9 cellular contexts compared by ENCODE assay signal in the genomic region with DNA sequence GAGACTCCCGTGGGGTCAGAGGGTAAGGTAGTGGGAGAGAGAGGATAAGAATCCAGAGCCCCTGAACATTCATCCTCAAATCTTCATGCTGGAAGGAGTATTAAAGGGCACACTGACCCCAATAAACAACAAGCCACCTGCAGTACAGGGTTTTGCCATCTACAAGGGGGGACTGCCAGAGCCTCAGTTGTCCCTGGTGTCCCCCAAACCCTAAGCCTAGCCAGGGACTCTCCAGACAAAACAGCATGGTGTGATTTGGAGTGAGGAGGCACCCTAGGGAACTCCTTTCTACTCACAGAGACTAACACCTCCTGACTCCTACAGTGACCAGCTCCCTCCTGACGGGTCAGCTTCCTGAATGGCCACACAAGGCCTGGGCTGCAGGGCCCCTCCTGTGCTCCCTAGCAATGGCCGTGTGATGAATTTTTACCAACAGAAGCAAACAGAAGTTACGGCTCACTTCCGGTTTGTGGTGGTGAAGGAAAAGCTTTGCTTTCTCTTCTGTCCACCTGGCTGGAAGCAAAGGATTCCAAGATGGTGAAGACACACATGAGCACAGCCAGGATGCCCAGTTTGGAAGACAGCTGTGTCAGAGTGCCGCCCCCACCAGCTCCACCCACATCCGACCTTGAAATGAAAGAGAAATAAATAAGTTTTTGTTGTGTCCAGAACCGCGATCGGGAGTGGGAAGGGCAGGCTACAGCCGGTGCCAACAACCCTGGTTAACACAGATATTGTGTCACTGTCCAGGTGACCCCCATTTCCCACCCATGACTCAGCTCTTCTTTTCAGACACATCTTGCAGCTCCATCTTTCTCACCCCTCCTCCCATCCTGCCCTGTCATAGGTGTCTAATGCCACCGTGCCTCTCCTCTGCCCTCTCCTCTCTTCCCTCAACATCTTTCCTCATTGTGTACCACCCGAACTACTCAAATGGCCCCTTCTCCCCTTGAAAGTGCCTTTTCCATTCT.
DNase-seq lines count a peak whose midpoint lies in the region; ATAC-seq, FAIRE-seq and TF ChIP-seq lines count a peak whose summit lies in the region.
"Had no signal": no experiment of that assay in that cellular context is flagged by ENCODE, and none has a peak within 500 bp of the region (broad histone marks: within the 10 kb centered on the region; RNA-seq: fewer than 3 reads in every experiment).

No MANE protein-coding gene starts in this region.

- peak overlapping the region; percentile 3 to 55 (median 32); a peak in 18 of 22 replicates for H3K4me2 ChIP-seq in BLaER1 treated with 17β-estradiol and CSF1 and Interleukin-3, amounts not matched to agents 10 nM and 100 nM

- no peak for TF ChIP-seq CTCF in kidney (IDR thresholded peaks at IDR 0.05; ENCODE audit: borderline replicate concordance, extremely low read depth, insufficient read depth)

- H3K27me3 Mint-ChIP-seq in activated CD4-positive, alpha-beta memory T cell treated with anti-CD3 and anti-CD28 coated beads, Interleukin-2, amount 10 ng/mL, durations not matched to agents 7 days and 5 days, result peaks cover 2% of the 10 kb centered on the region
- H3K27me3 Mint-ChIP-seq in memory B cell, result peaks cover 6% of the 10 kb centered on the region

- POLR2A ChIA-PET in activated CD4-positive, alpha-beta memory T cell treated with anti-CD3 and anti-CD28 coated beads, Interleukin-2, amount 10 ng/mL, durations not matched to agents 7 days and 5 days (lab: Charles Lee), result interaction anchor here (0.6 to 0.8 kb wide), 2 partner anchors 29 to 71 kb away, joined by 3 read pairs; no protein-coding TSS in a partner anchor

- H3K36me3 Mint-ChIP-seq in activated CD4-positive, alpha-beta memory T cell treated with anti-CD3 and anti-CD28 coated beads, Interleukin-2, amount 10 ng/mL, durations not matched to agents 7 days and 5 days (ENCODE audit: low read depth), result no peaks in the 10 kb centered on the region
- H3K36me3 Mint-ChIP-seq in memory B cell, result no peaks in the 10 kb centered on the region

- intact Hi-C loops in kidney (cut with DNase I), result no loop called here

- no peaks in the 10 kb centered on the region for H3K9me3 Mint-ChIP-seq in activated CD4-positive, alpha-beta memory T cell treated with anti-CD3 and anti-CD28 coated beads, Interleukin-2, amount 10 ng/mL, durations not matched to agents 7 days and 5 days
- H3K9me3 Mint-ChIP-seq in memory B cell, result no peaks in the 10 kb centered on the region

- peaks cover 0 to 19% (median 12%) of the 10 kb centered on the region in 10 experiments; a peak in 16 of 20 replicates for H3K4me1 ChIP-seq in BLaER1 treated with 17β-estradiol and CSF1 and Interleukin-3, amounts not matched to agents 10 nM and 100 nM
- no peaks in the 10 kb centered on the region for H3K4me1 ChIP-seq in kidney (ENCODE audit: control insufficient read depth in 1 of 2, insufficient read depth in 1 of 2, low read depth in 1 of 2, low read length in 2 of 2)

- no peak overlapping the region for H3K4me3 ChIP-seq in BLaER1 treated with 17β-estradiol and CSF1 and Interleukin-3, amounts not matched to agents 10 nM and 100 nM
- H3K4me3 ChIP-seq in kidney (ENCODE audit: low read length in 2 of 2), result peak overlapping the region in 1 of 2 donors; percentile 17
- H3K4me3 ChIP-seq: lung had no signal

- H3K27ac Mint-ChIP-seq in activated CD4-positive, alpha-beta memory T cell treated with anti-CD3 and anti-CD28 coated beads, Interleukin-2, amount 10 ng/mL, durations not matched to agents 7 days and 5 days, result peak overlapping the region; percentile 44
- peak overlapping the region; percentile 66 for H3K27ac Mint-ChIP-seq in memory B cell

- H3K4me1 Mint-ChIP-seq in activated CD4-positive, alpha-beta memory T cell treated with anti-CD3 and anti-CD28 coated beads, Interleukin-2, amount 10 ng/mL, durations not matched to agents 7 days and 5 days, result peaks cover 9% of the 10 kb centered on the region
- peaks cover 4% of the 10 kb centered on the region for H3K4me1 Mint-ChIP-seq in memory B cell

- no peaks in the 10 kb centered on the region for H3K27me3 ChIP-seq in BLaER1 treated with 17β-estradiol and CSF1 and Interleukin-3, amounts not matched to agents 10 nM and 100 nM

- ATAC-seq in HG03354 (IDR thresholded peaks at IDR 0.05; ENCODE audit: poor library complexity, severe bottlenecking, unreplicated experiment) (peak; percentile 51), memory B cell (ENCODE audit: low read depth) (peak; percentile 26)

- no peaks in the 10 kb centered on the region for H3K36me3 ChIP-seq in BLaER1 treated with 17β-estradiol and CSF1 and Interleukin-3, amounts not matched to agents 10 nM and 100 nM
- H3K36me3 ChIP-seq in kidney (ENCODE audit: control insufficient read depth in 1 of 2, insufficient read depth in 2 of 2, low read length in 2 of 2), result no peaks in the 10 kb centered on the region

- peak; percentile 38 for DNase-seq in activated CD4-positive, alpha-beta memory T cell treated with anti-CD3 and anti-CD28 coated beads, Interleukin-2, amount 10 ng/mL, durations not matched to agents 7 days and 5 days
- DNase-seq in memory B cell (ENCODE audit: low spot score in 2 of 2) (no peak), SHP77 (lab: John Stamatoyannopoulos, UW) (no peak), kidney (no peak), pons (ENCODE audit: low spot score) (no peak), EL (no peak)

- FAIRE-seq in kidney (lab: Jason Lieb, UNC), result no peak

- CTCF ChIA-PET in activated CD4-positive, alpha-beta memory T cell treated with anti-CD3 and anti-CD28 coated beads, Interleukin-2, amount 10 ng/mL, durations not matched to agents 7 days and 5 days (lab: Charles Lee), result interaction anchor here (0.7 to 1.4 kb wide), 5 partner anchors 19 to 89 kb away, joined by 3 to 5 read pairs (median 3); no protein-coding TSS in a partner anchor

- peak overlapping the region; percentile 72 for H3K4me3 Mint-ChIP-seq in activated CD4-positive, alpha-beta memory T cell treated with anti-CD3 and anti-CD28 coated beads, Interleukin-2, amount 10 ng/mL, durations not matched to agents 7 days and 5 days
- H3K4me3 Mint-ChIP-seq in memory B cell, result peak overlapping the region; percentile 79

- H4K20me1 ChIP-seq in BLaER1 treated with 17β-estradiol and CSF1 and Interleukin-3, amounts not matched to agents 10 nM and 100 nM, result no peaks in the 10 kb centered on the region

- H3K27ac ChIP-seq in BLaER1 treated with 17β-estradiol and CSF1 and Interleukin-3, amounts not matched to agents 10 nM and 100 nM, result peak overlapping the region in 5 of 11 experiments; percentile 20 to 44 (median 38); a peak in 8 of 22 replicates
- no peak overlapping the region for H3K27ac ChIP-seq in kidney (ENCODE audit: low read depth in 2 of 2, low read length in 2 of 2)

- H3K9ac ChIP-seq in BLaER1 treated with 17β-estradiol and CSF1 and Interleukin-3, amounts not matched to agents 10 nM and 100 nM, result no peak overlapping the region
- no peak overlapping the region for H3K9ac ChIP-seq in kidney (ENCODE audit: low read length in 2 of 2)

- no peaks in the 10 kb centered on the region for H3K9me3 ChIP-seq in BLaER1 treated with 17β-estradiol and CSF1 and Interleukin-3, amounts not matched to agents 10 nM and 100 nM (replicated peaks in 1 of 11)
- no peaks in the 10 kb centered on the region for H3K9me3 ChIP-seq in kidney (ENCODE audit: control insufficient read depth in 1 of 2, low read length in 2 of 2)
